In genomic region chr2:128497461-128497860, GRCh38 we compare ENCODE assay signal across 25 cellular contexts.
"Had no signal": no experiment of that assay in that cellular context is flagged by ENCODE, and none has a peak within 500 bp of the region (broad histone marks: within the 10 kb centered on the region; RNA-seq: fewer than 3 reads in every experiment).

No MANE protein-coding gene starts in this region.

- H3K27me3 ChIP-seq: breast epithelium, neutrophil, pancreas, spleen, thyroid gland had no signal

- H3K9me3 Mint-ChIP-seq: activated naive CD4-positive, alpha-beta T cell treated with anti-CD3 and anti-CD28 coated beads, Interleukin-2, amount 50 U/mL, for 72 hours; activated T-helper 1 cell treated with anti-CD3 and anti-CD28 coated beads, Interleukin-12 subunit alpha, Interleukin-12 subunit beta, Interleukin-2, Interleukin-4 antibody, amounts not matched to agents 30 ng/mL and 10 ng/mL and 1 ng/mL, durations not matched to agents 14 hours and 24 hours and 36 hours; nephron; stimulated activated naive CD8-positive, alpha-beta T cell treated with anti-CD3 and anti-CD28 coated beads, Interleukin-15, Interleukin-2, amounts not matched to agents 100 ng/mL and 50 ng/mL, for 24 hours; T-helper 1 cell treated with Interleukin-12 subunit alpha and Interleukin-12 subunit beta and Interleukin-4 antibody, amounts not matched to agents 30 μg/mL and 1 μg/mL, for 36 hours had no signal

- H3K27ac ChIP-seq: breast epithelium, left ventricle myocardium inferior, neutrophil, pancreas, psoas muscle, spleen, thyroid gland, VCaP had no signal

- H3K9me3 ChIP-seq: neutrophil, pancreas, psoas muscle, thyroid gland had no signal

- H3K4me3 Mint-ChIP-seq: activated T-helper 1 cell treated with anti-CD3 and anti-CD28 coated beads, Interleukin-12 subunit alpha, Interleukin-12 subunit beta, Interleukin-2, Interleukin-4 antibody, amounts not matched to agents 30 ng/mL and 10 ng/mL and 1 ng/mL, durations not matched to agents 14 hours and 24 hours and 36 hours; nephron; stimulated activated naive CD8-positive, alpha-beta T cell treated with anti-CD3 and anti-CD28 coated beads, Interleukin-15, Interleukin-2, amounts not matched to agents 100 ng/mL and 50 ng/mL, for 24 hours; T-helper 1 cell treated with Interleukin-12 subunit alpha and Interleukin-12 subunit beta and Interleukin-4 antibody, amounts not matched to agents 30 μg/mL and 1 μg/mL, for 36 hours had no signal

- DNase-seq: activated CD4-positive, alpha-beta T cell treated with anti-CD3 and anti-CD28 coated beads for 4 hours; activated CD4-positive, alpha-beta T cell treated with anti-CD3 and anti-CD28 coated beads, Interleukin-2, amount 50 U/mL, for 4 hours; activated naive CD4-positive, alpha-beta T cell; activated T-cell treated with anti-CD3 and anti-CD28 coated beads, Interleukin-2, amount 50 U/mL, for 1 hour; central memory CD4-positive, alpha-beta T cell; dermis blood vessel endothelial cell; effector CD8-positive, alpha-beta T cell; left ventricle myocardium inferior; mesendoderm; psoas muscle; substantia nigra; SW 1271; T-helper 9 cell; thyroid gland had no signal

- ATAC-seq: activated naive CD4-positive, alpha-beta T cell treated with anti-CD3 and anti-CD28 coated beads, Interleukin-2, amount 50 U/mL, for 72 hours; pancreas; psoas muscle had no signal

- H3K27me3 Mint-ChIP-seq: stimulated activated naive CD8-positive, alpha-beta T cell treated with anti-CD3 and anti-CD28 coated beads, Interleukin-15, Interleukin-2, amounts not matched to agents 100 ng/mL and 50 ng/mL, for 24 hours had no signal

- H3K4me1 ChIP-seq: breast epithelium, psoas muscle, thyroid gland had no signal

- H3K4me3 ChIP-seq: breast epithelium, left ventricle myocardium inferior, lung, pancreas, psoas muscle, spleen, thyroid gland had no signal

- H3K36me3 Mint-ChIP-seq: activated naive CD4-positive, alpha-beta T cell treated with anti-CD3 and anti-CD28 coated beads, Interleukin-2, amount 50 U/mL, for 72 hours had no signal

- H3K36me3 ChIP-seq: breast epithelium, left ventricle myocardium inferior, neutrophil, pancreas, spleen, thyroid gland had no signal

- H3K27ac Mint-ChIP-seq: activated naive CD4-positive, alpha-beta T cell treated with anti-CD3 and anti-CD28 coated beads, Interleukin-2, amount 50 U/mL, for 72 hours; activated T-helper 1 cell treated with anti-CD3 and anti-CD28 coated beads, Interleukin-12 subunit alpha, Interleukin-12 subunit beta, Interleukin-2, Interleukin-4 antibody, amounts not matched to agents 30 ng/mL and 10 ng/mL and 1 ng/mL, durations not matched to agents 14 hours and 24 hours and 36 hours; stimulated activated naive CD8-positive, alpha-beta T cell treated with anti-CD3 and anti-CD28 coated beads, Interleukin-15, Interleukin-2, amounts not matched to agents 100 ng/mL and 50 ng/mL, for 24 hours; T-helper 1 cell treated with Interleukin-12 subunit alpha and Interleukin-12 subunit beta and Interleukin-4 antibody, amounts not matched to agents 30 μg/mL and 1 μg/mL, for 36 hours had no signal
